Comparison of ENCODE assay signal across 14 cellular contexts in genomic region chr4:86497131-86497530, GRCh38.
A peak's percentile ranks its signal among the peaks of the same experiment; 100 is the strongest.
DNase-seq lines count a peak whose midpoint lies in the region; ATAC-seq, FAIRE-seq and TF ChIP-seq lines count a peak whose summit lies in the region.
"Had no signal": no experiment of that assay in that cellular context is flagged by ENCODE, and none has a peak within 500 bp of the region (broad histone marks: within the 10 kb centered on the region; RNA-seq: fewer than 3 reads in every experiment).

No MANE protein-coding gene starts in this region.

- H3K4me1 ChIP-seq in mesenchymal stem cell (ENCODE audit: control insufficient read depth, insufficient read depth, low read depth, low read length) (peaks cover 7% of the 10 kb centered on the region), tibial artery (peaks cover 0 to 8% (median 0%) of the 10 kb centered on the region in 4 donors), transverse colon (peaks cover 0 to 3% (median 0%) of the 10 kb centered on the region in 4 donors)

- in situ Hi-C loops in ACHN (cut with HindIII; ENCODE audit: low pct_ligation_motif_present, low pct_unique_long_range_greater_than_20kb, low sequenced_read_pairs) (no loop called here), GM13976 (cut with MboI; ENCODE audit: low sequenced_read_pairs, unreplicated experiment) (no loop called here), transverse colon (cut with MboI; ENCODE audit: low pct_ligation_motif_present in 1 of 4, low pct_unique_long_range_greater_than_20kb in 1 of 4, low sequenced_read_pairs in 3 of 4) (loop anchor here in 2 of 4 donors (10.0 kb wide), 1 partner anchor 398 kb away; the partner anchor contains the start of gene C4orf36 (in 2 of the 2))

- H3K4me3 ChIP-seq in bronchial epithelial cell (ENCODE audit: low read depth, low read length) (no peak overlapping the region), mesenchymal stem cell (ENCODE audit: insufficient read depth in 1 of 2, low read depth in 1 of 2, low read length in 2 of 2) (no peak overlapping the region), tibial artery (no peak overlapping the region), transverse colon (no peak overlapping the region)
- H3K4me3 ChIP-seq: adrenal gland, BLaER1 had no signal

- H2BK5ac ChIP-seq in mesenchymal stem cell (ENCODE audit: low read depth, low read length, poor library complexity, severe bottlenecking) = peak overlapping the region; percentile 67

- H3K4me2 ChIP-seq in mesenchymal stem cell (ENCODE audit: low read length, poor library complexity, severe bottlenecking) = no peak overlapping the region
- H3K4me2 ChIP-seq: BLaER1 had no signal

- H3K27me3 ChIP-seq in bronchial epithelial cell (ENCODE audit: control insufficient read depth, insufficient read depth, low read length) (no peaks in the 10 kb centered on the region), mesenchymal stem cell (ENCODE audit: control insufficient read depth in 1 of 2, insufficient read depth in 1 of 2, low read length in 2 of 2) (no peaks in the 10 kb centered on the region), tibial artery (no peaks in the 10 kb centered on the region), transverse colon (no peaks in the 10 kb centered on the region)
- H3K27me3 ChIP-seq: adrenal gland, BLaER1 had no signal

- H3K4ac ChIP-seq in mesenchymal stem cell (ENCODE audit: low read depth in 1 of 2, low read length in 2 of 2) = no peak overlapping the region

- H3K27ac ChIP-seq in mesenchymal stem cell (ENCODE audit: low read length, poor library complexity, severe bottlenecking) (peak overlapping the region; percentile 91), tibial artery (no peak overlapping the region), transverse colon (no peak overlapping the region)
- H3K27ac ChIP-seq: BLaER1 had no signal

- H3K36me3 ChIP-seq in bronchial epithelial cell (ENCODE audit: control insufficient read depth, insufficient read depth, low read length) (no peaks in the 10 kb centered on the region), mesenchymal stem cell (ENCODE audit: control insufficient read depth in 1 of 2, insufficient read depth in 2 of 2, low read depth in 1 of 2, low read length in 2 of 2) (no peaks in the 10 kb centered on the region), tibial artery (no peaks in the 10 kb centered on the region), transverse colon (no peaks in the 10 kb centered on the region)
- H3K36me3 ChIP-seq: adrenal gland, BLaER1 had no signal

- H3K23ac ChIP-seq in mesenchymal stem cell (ENCODE audit: low read length in 2 of 2) = no peak overlapping the region

- no peak overlapping the region for H3K9ac ChIP-seq in mesenchymal stem cell (ENCODE audit: low read length)
- H3K9ac ChIP-seq: BLaER1 had no signal

- no peak overlapping the region for H3K14ac ChIP-seq in mesenchymal stem cell (ENCODE audit: low read length in 2 of 2)

- FAIRE-seq in bronchial epithelial cell (lab: Jason Lieb, UNC) = no peak

- H2BK120ac ChIP-seq in mesenchymal stem cell (ENCODE audit: low read depth, low read length) = no peak overlapping the region

- H2AFZ ChIP-seq in mesenchymal stem cell (ENCODE audit: low read depth, low read length) = no peak overlapping the region

- no peak overlapping the region for H2BK12ac ChIP-seq in mesenchymal stem cell (ENCODE audit: low read length in 2 of 2)

- H2BK15ac ChIP-seq in mesenchymal stem cell (ENCODE audit: low read depth, poor library complexity, severe bottlenecking) = no peak overlapping the region

- WGBS in mesenchymal stem cell = 100% methylated on average over 2 of the region's 2 CpGs
- WGBS in transverse colon (ENCODE audit: low coverage in 1 of 2), 2 donors = 72 to 92% methylated on average over 2 of the region's 2 CpGs

- TF ChIP-seq CTCF in bronchial epithelial cell (IDR thresholded peaks at IDR 0.05; ENCODE audit: insufficient read depth, low read length, severe bottlenecking) = no peak
- no peak for TF ChIP-seq CTCF in tibial artery (IDR thresholded peaks at IDR 0.05)
- no peak for TF ChIP-seq CTCF in GM13976 (IDR thresholded peaks at IDR 0.05; ENCODE audit: borderline replicate concordance, control extremely low read depth, extremely low read depth, insufficient read depth, missing control alignments)
- TF ChIP-seq CTCF in transverse colon (IDR thresholded peaks at IDR 0.05) = no peak

- H3K9me3 ChIP-seq in mesenchymal stem cell (ENCODE audit: control insufficient read depth, low read length) (no peaks in the 10 kb centered on the region), tibial artery (no peaks in the 10 kb centered on the region), transverse colon (no peaks in the 10 kb centered on the region)
- H3K9me3 ChIP-seq: adrenal gland, BLaER1 had no signal

- H4K91ac ChIP-seq in mesenchymal stem cell (ENCODE audit: low read length) = no peak overlapping the region

- no peak overlapping the region for H3K18ac ChIP-seq in mesenchymal stem cell (ENCODE audit: low read depth in 1 of 2, low read length in 2 of 2)

- TF ChIP-seq EP300 in transverse colon (IDR thresholded peaks at IDR 0.05; ENCODE audit: low read depth) = no peak

- DNase-seq in ACHN = peak; percentile 67
- DNase-seq in LHCN-M2 (ENCODE audit: low read depth) = peak; percentile 18
- peak; percentile 67 for DNase-seq in bronchial epithelial cell (ENCODE audit: low read depth)
- no peak for DNase-seq in mesenchymal stem cell
- DNase-seq in tibial artery = no peak
- DNase-seq in GM13976 (ENCODE audit: low spot score) = no peak
- DNase-seq in transverse colon = no peak
- DNase-seq: adrenal gland; effector memory CD4-positive, alpha-beta T cell; NCI-H1417; nephron progenitor cell; stimulated activated naive CD4-positive, alpha-beta T cell had no signal

- H4K8ac ChIP-seq in mesenchymal stem cell (ENCODE audit: low read length) = no peak overlapping the region

- intact Hi-C loops in tibial artery (cut with DNase I; ENCODE audit: low total_unique reads) = loop anchor here (2.0 to 10.0 kb wide), 3 partner anchors 100 to 396 kb away; partner anchors contain the start of gene C4orf36
- intact Hi-C loops in transverse colon (cut with DNase I; ENCODE audit: low total_unique reads) = loop anchor here (5.0 kb wide), 1 partner anchor 400 kb away; no protein-coding TSS in a partner anchor

- no peak for TF ChIP-seq POLR2A in transverse colon (IDR thresholded peaks at IDR 0.05)

- no peak for ATAC-seq in GM21737 (IDR thresholded peaks at IDR 0.05; ENCODE audit: unreplicated experiment)

- peaks cover 2% of the 10 kb centered on the region for H3K79me1 ChIP-seq in mesenchymal stem cell (replicated peaks; ENCODE audit: low read length, poor library complexity, severe bottlenecking)

- peak overlapping the region; percentile 95 for H2AK5ac ChIP-seq in mesenchymal stem cell (ENCODE audit: low read length, severe bottlenecking)

Comparison
In these comparisons a context has a peak if more than half of its experiments do, and no peak if none do; other contexts are left out.
1. DNase-seq: peak in ACHN (single experiment), LHCN-M2 (single experiment) and bronchial epithelial cell (single experiment); none in mesenchymal stem cell (single experiment), tibial artery (0 of 2), GM13976 (single experiment) and transverse colon (single experiment).